8 cellular contexts compared by ENCODE assay signal in genomic region chr19:1267441-1268391, GRCh38. TPM values are rescaled to one million over a fixed set of nuclear protein-coding genes. Genes with fewer than 3 reads are reported as not detected.
DNase-seq lines count a peak whose midpoint lies in the region; ATAC-seq, FAIRE-seq and TF ChIP-seq lines count a peak whose summit lies in the region.

No MANE protein-coding gene starts in this region.

- H3K27ac ChIP-seq in angular gyrus (ENCODE audit: low read depth, low read length), result peak overlapping the region; percentile 98

- peaks cover 3% of the 10 kb centered on the region for H3K27me3 Mint-ChIP-seq in type B pancreatic cell

- H3K9me3 Mint-ChIP-seq in type B pancreatic cell, result no peaks in the 10 kb centered on the region

- no peak for TF ChIP-seq CTCF in type B pancreatic cell (conservative IDR thresholded peaks at IDR 0.05)

- ATAC-seq in left lobe of liver (no peak), GM21723 (IDR thresholded peaks at IDR 0.05; ENCODE audit: unreplicated experiment) (no peak), HG03039 (IDR thresholded peaks at IDR 0.05; ENCODE audit: unreplicated experiment) (no peak)

- peaks cover 31% of the 10 kb centered on the region for H3K4me1 Mint-ChIP-seq in type B pancreatic cell (ENCODE audit: unreplicated experiment)

- peak; percentile 49 for DNase-seq in activated T-cell treated with anti-CD3 and anti-CD28 coated beads, Interleukin-2, amount 50 U/mL, for 1 hour
- DNase-seq in activated T-cell treated with anti-CD3 and anti-CD28 coated beads for 4 hours (no peak), left lobe of liver (ENCODE audit: low spot score) (peak; percentile 58), type B pancreatic cell (ENCODE audit: extremely low spot score, unreplicated experiment) (no peak), urothelium cell line (ENCODE audit: low spot score) (no peak)

- H3K27ac Mint-ChIP-seq in type B pancreatic cell, result peak overlapping the region; percentile 79

- peaks cover 8% of the 10 kb centered on the region for H3K36me3 Mint-ChIP-seq in type B pancreatic cell

- peak overlapping the region; percentile 84 for H3K4me3 Mint-ChIP-seq in type B pancreatic cell

- FAIRE-seq in urothelium cell line (lab: Jason Lieb, UNC), result no peak

RNA-seq across cellular contexts. Expression of gene CIRBP, which starts 1.4 kb away (rescaled TPM):
- total RNA-seq in left lobe of liver, result 125 TPM
- total RNA-seq in type B pancreatic cell (ENCODE audit: low replicate concordance), result 316 and 421 TPM in 2 replicates

RNA-seq across cellular contexts. Expression of gene FAM174C, which starts 7.6 kb away (rescaled TPM):
- total RNA-seq in left lobe of liver (48.0 TPM), type B pancreatic cell (ENCODE audit: low replicate concordance) (30.6 and 36.4 TPM in 2 replicates)

RNA-seq across cellular contexts. Expression of gene EFNA2, which starts 18.0 kb away (rescaled TPM):
- total RNA-seq in left lobe of liver (8.6 TPM), type B pancreatic cell (ENCODE audit: low replicate concordance) (5.1 and 17.6 TPM in 2 replicates)

RNA-seq across cellular contexts. Expression of gene MIDN, which starts 19.3 kb away (rescaled TPM):
- total RNA-seq in left lobe of liver, result 51.7 TPM
- total RNA-seq in type B pancreatic cell (ENCODE audit: low replicate concordance), result 122 and 127 TPM in 2 replicates

RNA-seq across cellular contexts. Expression of gene ATP5F1D, which starts 26.2 kb away (rescaled TPM):
- total RNA-seq in left lobe of liver, result 282 TPM
- 165 and 197 TPM in 2 replicates for total RNA-seq in type B pancreatic cell (ENCODE audit: low replicate concordance)

Comparison
In these comparisons a context has a peak if more than half of its experiments do, and no peak if none do; other contexts are left out.
1. DNase-seq: peak in activated T-cell treated with anti-CD3 and anti-CD28 coated beads, Interleukin-2, amount 50 U/mL, for 1 hour (single experiment) and left lobe of liver (single experiment); none in activated T-cell treated with anti-CD3 and anti-CD28 coated beads for 4 hours (single experiment), type B pancreatic cell (single experiment) and urothelium cell line (single experiment).